Comparison of ENCODE assay signal across 22 cellular contexts in the genomic region with DNA sequence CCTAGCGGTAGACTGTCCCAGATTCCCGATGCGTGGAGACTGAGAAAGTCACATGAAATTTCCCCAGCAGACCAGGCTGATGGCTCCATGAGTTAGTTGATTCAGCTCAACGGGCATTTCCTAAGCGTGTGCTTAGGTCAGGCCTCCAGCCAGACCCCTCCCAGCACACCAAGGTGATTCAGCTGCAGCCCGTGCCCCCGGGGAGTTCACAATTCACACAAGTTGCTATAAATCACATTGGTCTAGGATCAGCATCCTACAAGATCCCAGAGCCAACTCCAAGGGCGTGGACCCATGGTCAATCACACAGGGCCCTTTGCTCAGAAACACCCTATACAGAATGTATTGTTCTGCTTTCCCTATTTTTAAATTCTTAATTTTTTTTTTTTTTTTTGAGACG. TPM values are rescaled to one million over a fixed set of nuclear protein-coding genes. Genes with fewer than 3 reads are reported as not detected.
A peak's percentile ranks its signal among the peaks of the same experiment; 100 is the strongest.
DNase-seq lines count a peak whose midpoint lies in the region; ATAC-seq and TF ChIP-seq lines count a peak whose summit lies in the region.
"Had no signal": no experiment of that assay in that cellular context is flagged by ENCODE, and none has a peak within 500 bp of the region (broad histone marks: within the 10 kb centered on the region; RNA-seq: fewer than 3 reads in every experiment).

No MANE protein-coding gene starts in this region.

- H3K9me3 ChIP-seq in DOHH2 (ENCODE audit: control insufficient read depth, insufficient read depth, low read length): no peaks in the 10 kb centered on the region
- H3K9me3 ChIP-seq: gastrocnemius medialis, right atrium auricular region, SJSA1, thoracic aorta had no signal

- no peaks in the 10 kb centered on the region for H4K20me1 ChIP-seq in DOHH2 (ENCODE audit: control insufficient read depth, insufficient read depth, low read depth, low read length)

- peak overlapping the region; percentile 68 for H3K4me3 ChIP-seq in DOHH2 (ENCODE audit: low read length)
- H3K4me3 ChIP-seq: gastrocnemius medialis, right atrium auricular region, SJSA1, thoracic aorta had no signal

- TF ChIP-seq CTCF in DOHH2 (IDR thresholded peaks at IDR 0.05; ENCODE audit: low read depth, low read length, poor library complexity, severe bottlenecking): no peak
- no peak for TF ChIP-seq CTCF in GM10266 (IDR thresholded peaks at IDR 0.05; ENCODE audit: control insufficient read depth, insufficient read depth, low read depth, missing control alignments)

- peaks cover 78% of the 10 kb centered on the region for H3K79me2 ChIP-seq in DOHH2 (ENCODE audit: control insufficient read depth, low read length)

- DNase-seq in RPMI7951 (ENCODE audit: low read depth) (peak; percentile 82), renal cortical epithelial cell (ENCODE audit: low read depth) (peak; percentile 26), NCI-H345 treated with DMSO at 0.1 percent for 48 hours (lab: John Stamatoyannopoulos, UW; ENCODE audit: unreplicated experiment) (no peak), GM10266 (ENCODE audit: extremely low spot score) (no peak), DMS114 treated with DMSO at 0.1 percent for 48 hours (lab: John Stamatoyannopoulos, UW; ENCODE audit: unreplicated experiment) (no peak)
- DNase-seq: activated CD4-positive, alpha-beta memory T cell treated with anti-CD3 and anti-CD28 coated beads, Interleukin-2, amount 10 ng/mL, durations not matched to agents 7 days and 5 days; activated CD4-positive, CD25-positive, alpha-beta regulatory T cell; activated T-cell treated with anti-CD3 and anti-CD28 coated beads for 4 hours; CD4-positive, alpha-beta memory T cell; central memory CD4-positive, alpha-beta T cell; effector CD4-positive, alpha-beta T cell; gastrocnemius medialis; kidney glomerular epithelial cell; MV-4-11; NCI-H187; NCI-H2227 treated with DMSO at 0.1 percent for 48 hours had no signal

- H3K27me3 ChIP-seq in DOHH2 (ENCODE audit: control insufficient read depth, low read length) (no peaks in the 10 kb centered on the region), layer of hippocampus (ENCODE audit: control insufficient read depth, insufficient read depth, low read length) (no peaks in the 10 kb centered on the region)
- H3K27me3 ChIP-seq: gastrocnemius medialis, right atrium auricular region, SJSA1 had no signal

- H3K27ac ChIP-seq in DOHH2 (ENCODE audit: low read depth, low read length) (peak overlapping the region; percentile 99), layer of hippocampus (ENCODE audit: low read depth, low read length) (peak overlapping the region; percentile 44)
- H3K27ac ChIP-seq: gastrocnemius medialis, right atrium auricular region, SJSA1, thoracic aorta had no signal

- peaks cover 99% of the 10 kb centered on the region for H3K4me1 ChIP-seq in DOHH2 (ENCODE audit: control insufficient read depth, low read length)
- H3K4me1 ChIP-seq: SJSA1 had no signal

- peaks cover 75% of the 10 kb centered on the region for H3F3A ChIP-seq in DOHH2 (ENCODE audit: control insufficient read depth, insufficient read depth)

- peak overlapping the region; percentile 87 for H3K4me2 ChIP-seq in DOHH2 (ENCODE audit: low read length)

- H3K9me2 ChIP-seq in DOHH2 (replicated peaks; ENCODE audit: control insufficient read depth, low read length): no peaks in the 10 kb centered on the region

- peaks cover 37% of the 10 kb centered on the region for H3K36me3 ChIP-seq in DOHH2 (ENCODE audit: control insufficient read depth, low read length)
- H3K36me3 ChIP-seq: gastrocnemius medialis, right atrium auricular region, SJSA1, thoracic aorta had no signal

- no peak for ATAC-seq in GM21528 (IDR thresholded peaks at IDR 0.05; ENCODE audit: low FRiP score, unreplicated experiment)
- ATAC-seq: gastrocnemius medialis had no signal

RNA-seq across cellular contexts. Expression of a gene that starts 17.1 kb away (rescaled TPM):
- total RNA-seq in RPMI7951 (2014; rRNA removed; shearing (Covaris generic)): 26.2 and 36.4 TPM in 2 replicates
- 33.7 and 38.3 TPM in 2 replicates for total RNA-seq in renal cortical epithelial cell

Comparison
In these comparisons a context has a peak if more than half of its experiments do, and no peak if none do; other contexts are left out.
1. DNase-seq: peak in RPMI7951 (single experiment) and renal cortical epithelial cell (single experiment); none in NCI-H345 treated with DMSO at 0.1 percent for 48 hours (single experiment), GM10266 (single experiment) and DMS114 treated with DMSO at 0.1 percent for 48 hours (single experiment).